8 cellular contexts compared by ENCODE assay signal in genomic region chr20:38748863-38749153, GRCh38. TPM values are rescaled to one million over a fixed set of nuclear protein-coding genes. Genes with fewer than 3 reads are reported as not detected.
DNase-seq lines count a peak whose midpoint lies in the region; ATAC-seq, FAIRE-seq and TF ChIP-seq lines count a peak whose summit lies in the region.

No MANE protein-coding gene starts in this region.

- DNase-seq in GM12891 (ENCODE audit: insufficient read length, low spot score): no peak
- DNase-seq in OCI-M1 (lab: John Stamatoyannopoulos, UW): peak; percentile 55
- no peak for DNase-seq in astrocyte of the spinal cord (ENCODE audit: low read depth, low spot score)
- DNase-seq in right lobe of liver: no peak
- DNase-seq in stimulated activated CD8-positive, alpha-beta memory T cell treated with anti-CD3 and anti-CD28 coated beads, Interleukin-4, amount 100 ng/mL, for 24 hours (ENCODE audit: low read depth): peak; percentile 32
- no peak for DNase-seq in NCI-H524 treated with DMSO at 0.1 percent for 48 hours (lab: John Stamatoyannopoulos, UW)
- no peak for DNase-seq in GM03348 (ENCODE audit: low spot score)

- in situ Hi-C loops in astrocyte of the spinal cord (cut with HindIII; ENCODE audit: low sequenced_read_pairs): no loop called here

- H3K4me3 ChIP-seq in astrocyte of the spinal cord (ENCODE audit: low read depth, low read length) (peak overlapping the region; percentile 87), right lobe of liver (peak overlapping the region; percentile 84 to 99 (median 92))

- H3K9me3 ChIP-seq in right lobe of liver: no peaks in the 10 kb centered on the region

- intact Hi-C loops in right lobe of liver (cut with DNase I): no loop called here

- 0% methylated on average over 2 of the region's 9 CpGs for WGBS in right lobe of liver (ENCODE audit: insufficient coverage, low coverage, low lambda C conversion rate, missing lambda C conversion rate)

- peak; percentile 68 for FAIRE-seq in GM12891 (lab: Jason Lieb, UNC)

- peaks cover 0 to 11% (median 0%) of the 10 kb centered on the region in 4 donors for H3K4me1 ChIP-seq in right lobe of liver

- peak overlapping the region in 2 of 3 donors; percentile 56 to 74 for H3K27ac ChIP-seq in right lobe of liver

- peak; percentile 30 for ATAC-seq in HG02870 (IDR thresholded peaks at IDR 0.05; ENCODE audit: unreplicated experiment)
- peak in 3 of 4 donors; percentile 37 to 60 (median 49) for ATAC-seq in right lobe of liver

- no peaks in the 10 kb centered on the region for H3K27me3 ChIP-seq in right lobe of liver

- peaks cover 0 to 7% (median 0%) of the 10 kb centered on the region in 4 donors for H3K36me3 ChIP-seq in right lobe of liver

- TF ChIP-seq CTCF in astrocyte of the spinal cord (IDR thresholded peaks at IDR 0.05; ENCODE audit: low read depth, low read length) (no peak), right lobe of liver (IDR thresholded peaks at IDR 0.05) (no peak)

- TF ChIP-seq POLR2A in GM12891 (IDR thresholded peaks at IDR 0.05; ENCODE audit: low read depth, low read length): no peak
- no peak for TF ChIP-seq POLR2A in right lobe of liver (IDR thresholded peaks at IDR 0.05)

TF ChIP-seq in GM12891, 5 proteins besides CTCF, POLR2A, EP300 and RAD21:
- TF ChIP-seq PAX5 (IDR thresholded peaks at IDR 0.05; ENCODE audit: insufficient read depth, low read length, severe bottlenecking): no peak
- no peak for TF ChIP-seq POU2F2 (IDR thresholded peaks at IDR 0.05; ENCODE audit: low read depth, low read length)
- no peak for TF ChIP-seq SPI1 (IDR thresholded peaks at IDR 0.05; ENCODE audit: low read depth, low read length)
- no peak for TF ChIP-seq POLR2AphosphoS5 (IDR thresholded peaks at IDR 0.05; ENCODE audit: low read depth, low read length)
- TF ChIP-seq TAF1 (IDR thresholded peaks at IDR 0.05; ENCODE audit: low read depth, low read length): no peak
TF ChIP-seq in GM12891: peak in this region for 0.

RNA-seq across cellular contexts. Expression of gene ACTR5, which starts 0.5 kb away (rescaled TPM):
- polyA plus RNA-seq in GM12891 (2012; ENCODE audit: low read depth, missing spikeins): 3.0 TPM
- 1 to 10 TPM; 3.0 to 5.6 (median 3.7) TPM for total RNA-seq in right lobe of liver

RNA-seq across cellular contexts. Expression of gene SLC32A1, which starts 24.5 kb away (rescaled TPM):
- polyA plus RNA-seq in GM12891 (2012; ENCODE audit: low read depth, missing spikeins): 0.74 TPM
- not detected for total RNA-seq in right lobe of liver

RNA-seq across cellular contexts. Expression of gene PPP1R16B, which starts 56.7 kb away (rescaled TPM):
- 60.8 TPM for polyA plus RNA-seq in GM12891 (2012; ENCODE audit: low read depth, missing spikeins)
- 1 to 10 TPM in 5 of 6 experiments, under 1 TPM in 1; 0.62 to 4.0 (median 2.3) TPM for total RNA-seq in right lobe of liver

Comparison
In these comparisons a context has a peak if more than half of its experiments do, and no peak if none do; other contexts are left out.
1. DNase-seq: peak in OCI-M1 (single experiment) and stimulated activated CD8-positive, alpha-beta memory T cell treated with anti-CD3 and anti-CD28 coated beads, Interleukin-4, amount 100 ng/mL, for 24 hours (single experiment); none in GM12891 (single experiment), astrocyte of the spinal cord (single experiment), right lobe of liver (0 of 3), NCI-H524 treated with DMSO at 0.1 percent for 48 hours (single experiment) and GM03348 (single experiment).